ENCODE assay signal across 9 cellular contexts in the genomic region with DNA sequence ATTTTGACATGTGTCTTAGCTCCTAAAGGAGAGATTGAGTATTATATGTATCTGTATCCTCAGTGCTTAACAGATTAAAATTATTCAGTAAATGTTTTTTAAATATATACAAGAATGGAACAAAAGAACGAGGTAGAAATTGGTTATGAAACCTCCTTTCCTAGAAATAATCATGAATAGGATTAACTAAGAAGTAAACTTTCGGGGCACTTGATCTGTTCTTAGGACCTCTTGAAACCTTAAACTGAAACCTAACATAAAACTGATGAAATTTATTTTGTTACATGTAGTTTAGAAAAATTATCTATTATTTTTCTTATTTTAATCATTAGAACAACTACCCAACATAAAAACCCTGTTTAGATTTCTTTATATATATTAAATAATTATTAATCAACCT.
"Had no signal": no experiment of that assay in that cellular context is flagged by ENCODE, and none has a peak within 500 bp of the region (broad histone marks: within the 10 kb centered on the region; RNA-seq: fewer than 3 reads in every experiment).

No MANE protein-coding gene starts in this region.

- H3K4me3 Mint-ChIP-seq: GM23338, H9, HFFc6 had no signal

- H3K36me3 ChIP-seq: HAP-1 had no signal

- H3K27ac ChIP-seq: GM23248 had no signal

- H3K4me3 ChIP-seq: GM23248, GM23338, HAP-1 had no signal

- H3K9me3 ChIP-seq: HAP-1 had no signal

- DNase-seq: GM23248, GOT3, H7, H9, HCEC 1CT, HFFc6 had no signal

- ATAC-seq: GM23338, HCT116 had no signal

- H3K9me3 Mint-ChIP-seq: GM23338, H9, HFFc6 had no signal

- H3K27ac Mint-ChIP-seq: GM23338, H9, HFFc6 had no signal
